14 cellular contexts compared by ENCODE assay signal in genomic region chr4:26206339-26206738, GRCh38.
DNase-seq lines count a peak whose midpoint lies in the region; ATAC-seq and TF ChIP-seq lines count a peak whose summit lies in the region.
"Had no signal": no experiment of that assay in that cellular context is flagged by ENCODE, and none has a peak within 500 bp of the region (broad histone marks: within the 10 kb centered on the region; RNA-seq: fewer than 3 reads in every experiment).

No MANE protein-coding gene starts in this region.

- H3K9me3 ChIP-seq in left lung (no peaks in the 10 kb centered on the region), transverse colon (no peaks in the 10 kb centered on the region)
- H3K9me3 ChIP-seq: Peyer's patch had no signal

- ATAC-seq in left lung (peak; percentile 55), GM18907 (IDR thresholded peaks at IDR 0.05; ENCODE audit: unreplicated experiment) (no peak)
- ATAC-seq: esophagus mucosa; stimulated activated naive B cell treated with anti-CD40 and anti-IgM and Interleukin-4, amounts not matched to agents 10 μg/mL and 1 μg/mL and 100 μg/mL, for 72 hours had no signal

- H3K4me1 ChIP-seq in left lung (peaks cover 0 to 30% of the 10 kb centered on the region in 2 donors), transverse colon (peaks cover 0 to 16% (median 5%) of the 10 kb centered on the region in 4 donors)
- H3K4me1 ChIP-seq: Peyer's patch had no signal

- intact Hi-C loops in left lung (cut with DNase I) (no loop called here), transverse colon (cut with DNase I; ENCODE audit: low total_unique reads) (no loop called here)

- WGBS in transverse colon (ENCODE audit: low coverage in 1 of 2), 2 donors, result 14 to 25% methylated on average over 1 to 2 of the region's 2 CpGs

- H3K27ac ChIP-seq in left lung, result no peak overlapping the region
- peak overlapping the region; percentile 16 to 58 (median 28) for H3K27ac ChIP-seq in transverse colon
- H3K27ac ChIP-seq: Peyer's patch had no signal

- DNase-seq in NCI-H2029 treated with DMSO at 0.1 percent for 48 hours (lab: John Stamatoyannopoulos, UW), result peak; percentile 58
- DNase-seq in dedifferentiated amniotic fluid mesenchymal stem cell (ENCODE audit: extremely low spot score), result peak; percentile 72
- DNase-seq in left lung, result no peak
- DNase-seq in transverse colon, result no peak
- no peak for DNase-seq in activated T-cell treated with anti-CD3 and anti-CD28 coated beads, Interleukin-2, amount 50 U/mL, for 48 hours
- no peak for DNase-seq in activated CD8-positive, alpha-beta memory T cell treated with anti-CD3 and anti-CD28 coated beads for 24 hours
- DNase-seq: activated B cell treated with CpG ODN at 0.5 μM for 24 hours; activated naive CD4-positive, alpha-beta T cell; midbrain; NCI-H1436 treated with DMSO at 0.1 percent for 48 hours; Peyer's patch; stimulated activated naive B cell treated with anti-CD40 and anti-IgM and Interleukin-4, amounts not matched to agents 10 μg/mL and 1 μg/mL and 100 μg/mL, for 72 hours had no signal

- no peak for TF ChIP-seq EP300 in transverse colon (IDR thresholded peaks at IDR 0.05; ENCODE audit: low read depth)

- no peaks in the 10 kb centered on the region for H3K27me3 ChIP-seq in left lung
- H3K27me3 ChIP-seq in transverse colon, result no peaks in the 10 kb centered on the region
- H3K27me3 ChIP-seq: Peyer's patch had no signal

- H3K4me3 ChIP-seq in left lung (no peak overlapping the region), transverse colon (no peak overlapping the region)
- H3K4me3 ChIP-seq: Peyer's patch had no signal

- TF ChIP-seq CTCF in left lung (IDR thresholded peaks at IDR 0.05) (no peak), transverse colon (IDR thresholded peaks at IDR 0.05) (no peak)

- TF ChIP-seq POLR2A in transverse colon (IDR thresholded peaks at IDR 0.05), result no peak

- in situ Hi-C loops in transverse colon (cut with MboI; ENCODE audit: low pct_ligation_motif_present in 1 of 4, low pct_unique_long_range_greater_than_20kb in 1 of 4, low sequenced_read_pairs in 3 of 4), result no loop called here

- H3K36me3 ChIP-seq in left lung, result no peaks in the 10 kb centered on the region
- H3K36me3 ChIP-seq in transverse colon, result no peaks in the 10 kb centered on the region
- H3K36me3 ChIP-seq: Peyer's patch had no signal

Comparison
In these comparisons a context has a peak if more than half of its experiments do, and no peak if none do; other contexts are left out.
1. DNase-seq: peak in NCI-H2029 treated with DMSO at 0.1 percent for 48 hours (single experiment) and dedifferentiated amniotic fluid mesenchymal stem cell (single experiment); none in left lung (0 of 2), transverse colon (single experiment), activated T-cell treated with anti-CD3 and anti-CD28 coated beads, Interleukin-2, amount 50 U/mL, for 48 hours (0 of 2) and activated CD8-positive, alpha-beta memory T cell treated with anti-CD3 and anti-CD28 coated beads for 24 hours (single experiment).
2. H3K27ac ChIP-seq: peak in transverse colon (4 of 4); none in left lung (0 of 2).